Comparison of ENCODE assay signal across 15 cellular contexts in genomic region chr10:60394444-60394843, GRCh38. TPM values are rescaled to one million over a fixed set of nuclear protein-coding genes. Genes with fewer than 3 reads are reported as not detected.
A peak's percentile ranks its signal among the peaks of the same experiment; 100 is the strongest.
DNase-seq lines count a peak whose midpoint lies in the region; ATAC-seq lines count a peak whose summit lies in the region.
"Had no signal": no experiment of that assay in that cellular context is flagged by ENCODE, and none has a peak within 500 bp of the region (broad histone marks: within the 10 kb centered on the region; RNA-seq: fewer than 3 reads in every experiment).

No MANE protein-coding gene starts in this region.

- DNase-seq in DMS53 (lab: John Stamatoyannopoulos, UW) (peak; percentile 8), DMS53 treated with DMSO at 0.1 percent for 48 hours (lab: John Stamatoyannopoulos, UW; ENCODE audit: unreplicated experiment) (no peak), naive B cell (no peak), NCI-H510A (lab: John Stamatoyannopoulos, UW) (no peak), NCI-H2081 treated with DMSO at 0.1 percent for 48 hours (lab: John Stamatoyannopoulos, UW) (no peak), NOMO-1 treated with dmso at 0.1 percent for 144 hours (lab: John Stamatoyannopoulos, UW; ENCODE audit: unreplicated experiment) (no peak)
- DNase-seq in activated naive CD4-positive, alpha-beta T cell treated with anti-CD3 and anti-CD28 coated beads, Interleukin-2, amount 10 ng/mL, durations not matched to agents 7 days and 5 days: peak; percentile 34
- DNase-seq: CD8-positive, alpha-beta T cell; colonic mucosa; GF-D8; GM23248; left colon; NCI-H748 treated with DMSO at 0.1 percent for 48 hours had no signal

- H3K4me3 Mint-ChIP-seq in activated naive CD4-positive, alpha-beta T cell treated with anti-CD3 and anti-CD28 coated beads, Interleukin-2, amount 10 ng/mL, durations not matched to agents 7 days and 5 days: no peak overlapping the region
- no peak overlapping the region for H3K4me3 Mint-ChIP-seq in naive B cell
- H3K4me3 Mint-ChIP-seq: CD8-positive, alpha-beta T cell; naive thymus-derived CD8-positive, alpha-beta T cell had no signal

- CTCF ChIA-PET in activated naive CD4-positive, alpha-beta T cell treated with anti-CD3 and anti-CD28 coated beads, Interleukin-2, amount 10 ng/mL, durations not matched to agents 7 days and 5 days (lab: Charles Lee): no interaction called here

- H3K9me3 Mint-ChIP-seq in activated naive CD4-positive, alpha-beta T cell treated with anti-CD3 and anti-CD28 coated beads, Interleukin-2, amount 10 ng/mL, durations not matched to agents 7 days and 5 days: no peaks in the 10 kb centered on the region
- no peaks in the 10 kb centered on the region for H3K9me3 Mint-ChIP-seq in naive B cell
- H3K9me3 Mint-ChIP-seq: CD8-positive, alpha-beta T cell; naive thymus-derived CD8-positive, alpha-beta T cell had no signal

- no peaks in the 10 kb centered on the region for H3K36me3 Mint-ChIP-seq in activated naive CD4-positive, alpha-beta T cell treated with anti-CD3 and anti-CD28 coated beads, Interleukin-2, amount 10 ng/mL, durations not matched to agents 7 days and 5 days
- no peaks in the 10 kb centered on the region for H3K36me3 Mint-ChIP-seq in naive B cell
- H3K36me3 Mint-ChIP-seq: CD8-positive, alpha-beta T cell had no signal

- ATAC-seq in HG02885 (IDR thresholded peaks at IDR 0.05; ENCODE audit: poor library complexity, unreplicated experiment) (peak; percentile 41), naive B cell (ENCODE audit: low read depth in 2 of 2) (peak; percentile 37 to 52)
- ATAC-seq: CD8-positive, alpha-beta T cell; left colon had no signal

- no peaks in the 10 kb centered on the region for H3K27me3 Mint-ChIP-seq in activated naive CD4-positive, alpha-beta T cell treated with anti-CD3 and anti-CD28 coated beads, Interleukin-2, amount 10 ng/mL, durations not matched to agents 7 days and 5 days
- H3K27me3 Mint-ChIP-seq in naive B cell: peaks cover 0 to 5% (median 0%) of the 10 kb centered on the region in 3 donors

- H3K4me1 Mint-ChIP-seq in activated naive CD4-positive, alpha-beta T cell treated with anti-CD3 and anti-CD28 coated beads, Interleukin-2, amount 10 ng/mL, durations not matched to agents 7 days and 5 days: peaks cover 8% of the 10 kb centered on the region
- peaks cover 7 to 15% (median 9%) of the 10 kb centered on the region in 3 donors for H3K4me1 Mint-ChIP-seq in naive B cell

- H3K27ac Mint-ChIP-seq in activated naive CD4-positive, alpha-beta T cell treated with anti-CD3 and anti-CD28 coated beads, Interleukin-2, amount 10 ng/mL, durations not matched to agents 7 days and 5 days: no peak overlapping the region
- H3K27ac Mint-ChIP-seq in naive B cell: peak overlapping the region in 1 of 6 donors; percentile 28
- H3K27ac Mint-ChIP-seq: CD8-positive, alpha-beta T cell; naive thymus-derived CD8-positive, alpha-beta T cell had no signal

RNA-seq across cellular contexts. Expression of gene ANK3, which starts 4.8 kb away (rescaled TPM):
- polyA plus RNA-seq in naive B cell (ENCODE audit: low read depth in 6 of 6): 1 to 10 TPM in 5 of 6 donors, not detected in 1; 1.3 to 3.8 (median 2.5) TPM

Comparison
In these comparisons a context has a peak if more than half of its experiments do, and no peak if none do; other contexts are left out.
1. DNase-seq: peak in DMS53 (single experiment) and activated naive CD4-positive, alpha-beta T cell treated with anti-CD3 and anti-CD28 coated beads, Interleukin-2, amount 10 ng/mL, durations not matched to agents 7 days and 5 days (single experiment); none in DMS53 treated with DMSO at 0.1 percent for 48 hours (single experiment), naive B cell (single experiment), NCI-H510A (single experiment), NCI-H2081 treated with DMSO at 0.1 percent for 48 hours (single experiment) and NOMO-1 treated with dmso at 0.1 percent for 144 hours (single experiment).